In the genomic region with DNA sequence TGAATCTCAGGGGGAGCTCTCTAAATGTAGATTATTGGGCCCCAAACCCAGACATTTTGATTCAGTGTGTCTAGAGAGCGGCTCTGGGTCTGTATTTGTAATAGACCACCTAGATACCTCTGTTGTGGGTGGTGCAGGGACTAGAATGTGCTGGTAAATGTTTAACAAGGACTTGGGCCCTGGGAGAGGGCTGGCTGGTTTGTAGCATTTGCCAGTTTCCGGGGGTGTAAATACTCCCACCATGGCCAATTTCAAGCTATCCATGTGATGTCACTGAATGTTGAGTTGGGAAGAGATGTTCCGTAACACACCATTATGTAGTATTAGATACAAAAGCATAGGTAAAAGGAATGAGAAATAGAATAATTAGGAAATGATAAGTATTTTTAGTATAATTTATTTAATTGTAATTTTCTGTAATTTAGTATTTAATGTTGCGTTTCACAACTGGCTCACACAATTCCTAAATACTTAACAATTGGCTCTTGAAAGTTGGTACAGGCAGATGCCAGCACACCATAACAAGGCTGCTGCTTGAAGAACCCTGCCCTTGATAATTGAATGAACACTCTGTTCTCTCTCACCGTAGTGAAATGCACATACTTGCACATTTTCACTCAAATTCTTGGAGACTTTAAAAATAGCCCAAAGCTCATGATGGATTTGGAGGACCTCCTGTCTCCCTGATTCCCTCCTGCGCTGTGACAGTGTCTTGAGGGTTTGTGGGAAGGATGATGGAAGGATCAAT, we compare ENCODE assay signal across 1 cellular context.
A peak's percentile ranks its signal among the peaks of the same experiment; 100 is the strongest.
TF ChIP-seq lines count a peak whose summit lies in the region.

No MANE protein-coding gene starts in this region.

TF ChIP-seq in K562, 482 proteins besides CTCF, POLR2A, EP300 and RAD21:
- no peak for TF ChIP-seq HCFC1 (IDR thresholded peaks at IDR 0.05; ENCODE audit: low read depth, low read length)
- TF ChIP-seq NFRKB (IDR thresholded peaks at IDR 0.05; ENCODE audit: low read depth), result peak; percentile 27; the same call in 1 of the 2 replicates
- no peak for TF ChIP-seq EP400 (IDR thresholded peaks at IDR 0.05)
TF ChIP-seq in K562: peak in this region for 1.
